ENCODE assay signal across 8 cellular contexts in the genomic region with DNA sequence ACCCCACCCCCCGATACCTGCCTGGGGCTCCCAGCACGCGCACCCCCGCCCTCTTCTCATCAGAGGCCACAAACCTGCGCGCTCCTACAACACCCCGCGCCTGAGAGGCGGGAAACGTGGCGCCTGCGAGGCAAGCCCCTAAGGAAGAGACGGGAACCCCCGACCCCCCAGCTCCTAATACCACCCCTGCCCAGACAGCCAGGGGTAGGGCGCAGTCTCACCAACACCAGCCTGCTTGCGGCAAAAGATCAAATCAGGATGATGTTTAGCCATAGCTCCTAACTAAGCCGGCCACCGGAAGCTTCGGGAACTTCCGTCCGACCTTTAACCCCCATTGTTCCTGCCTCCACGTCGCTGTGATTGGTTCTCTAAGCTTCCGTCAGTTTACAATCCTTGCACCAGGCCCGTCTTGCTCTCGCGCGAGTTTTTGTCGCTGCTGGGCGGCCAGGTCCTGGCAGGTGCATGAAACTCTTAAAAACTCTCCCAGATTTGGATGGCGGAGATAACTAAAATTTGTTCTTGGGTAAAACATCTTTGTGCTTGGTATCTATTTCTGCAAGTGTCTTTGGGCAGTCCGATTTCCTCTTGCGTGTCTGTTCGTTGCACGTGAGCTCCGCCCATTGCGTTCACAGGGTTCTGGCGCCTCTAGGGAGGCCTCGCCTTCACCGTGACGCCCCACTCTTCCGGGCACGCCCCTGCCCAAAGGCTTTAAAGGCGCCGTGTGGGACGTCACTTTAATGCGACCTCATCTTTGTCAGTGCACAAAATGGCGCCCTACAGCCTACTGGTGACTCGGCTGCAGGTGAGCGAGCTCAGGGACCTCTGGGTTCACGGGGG. TPM values are rescaled to one million over a fixed set of nuclear protein-coding genes. Genes with fewer than 3 reads are reported as not detected.
DNase-seq lines count a peak whose midpoint lies in the region; ATAC-seq and TF ChIP-seq lines count a peak whose summit lies in the region.

A gene (plus strand): TSS at position 737 of the 837 bp plus-strand sequence. CDS start 30 bp downstream, at position 767.
A gene with protein sequence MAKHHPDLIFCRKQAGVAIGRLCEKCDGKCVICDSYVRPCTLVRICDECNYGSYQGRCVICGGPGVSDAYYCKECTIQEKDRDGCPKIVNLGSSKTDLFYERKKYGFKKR (minus strand): TSS at position 312 of the 837 bp plus-strand sequence. CDS start 39 bp downstream, at position 273.

- TF ChIP-seq CTCF in WERI-Rb-1 (IDR thresholded peaks at IDR 0.05; ENCODE audit: low read depth, low read length) (no peak), mammary epithelial cell (conservative IDR thresholded peaks at IDR 0.05 in 1 of 2, IDR thresholded peaks at IDR 0.05 in 1 of 2; ENCODE audit: extremely low read depth in 1 of 2, insufficient read depth in 1 of 2, low read depth in 1 of 2, low read length in 2 of 2) (no peak)

- peaks cover 93% of the 10 kb centered on the region for H3K79me2 ChIP-seq in mammary epithelial cell (ENCODE audit: insufficient read depth, low read length)

- peak within 1 kb of the TSS; percentile 90 for H3K4me2 ChIP-seq in mammary epithelial cell (ENCODE audit: insufficient read depth, low read depth, low read length)

- peaks cover 58% of the 10 kb centered on the region for H3K36me3 ChIP-seq in WERI-Rb-1
- peaks cover 22% of the 10 kb centered on the region for H3K36me3 ChIP-seq in mammary epithelial cell (ENCODE audit: insufficient read depth, low read length)
- H3K36me3 ChIP-seq in iPS-20b (ENCODE audit: insufficient read depth, low read depth, low read length): peaks cover 44% of the 10 kb centered on the region

- H3K4me3 ChIP-seq in WERI-Rb-1 (ENCODE audit: low read depth, low read length) (peak within 1 kb of the TSS; percentile 54), mammary epithelial cell (replicated peaks in 1 of 3; ENCODE audit: insufficient read depth in 1 of 3, low read depth in 2 of 3, low read length in 3 of 3) (peak within 1 kb of the TSS; percentile 68 to 82 (median 81)), iPS-20b (ENCODE audit: low read length) (peak within 1 kb of the TSS; percentile 95), skin epidermis (peak within 1 kb of the TSS; percentile 56 to 98 (median 82))

- H3K4me1 ChIP-seq in mammary epithelial cell (ENCODE audit: insufficient read depth, low read length) (peaks cover 17% of the 10 kb centered on the region), iPS-20b (ENCODE audit: insufficient read depth, low read length) (peaks cover 11% of the 10 kb centered on the region; the same call in 1 of the 2 replicates)

- H2AFZ ChIP-seq in mammary epithelial cell (ENCODE audit: low read depth, low read length): peak within 1 kb of the TSS; percentile 86

- H3K9ac ChIP-seq in mammary epithelial cell (ENCODE audit: insufficient read depth, low read length) (peak within 1 kb of the TSS; percentile 93), iPS-20b (ENCODE audit: low read depth, low read length) (peak within 1 kb of the TSS; percentile 99)

- H3K27ac ChIP-seq in WERI-Rb-1 (peak within 1 kb of the TSS; percentile 98), mammary epithelial cell (ENCODE audit: insufficient read depth, low read depth, low read length) (peak within 1 kb of the TSS; percentile 98), iPS-20b (ENCODE audit: low read length) (peak within 1 kb of the TSS; percentile 100), skin epidermis (peak within 1 kb of the TSS; percentile 83 to 99 (median 96))

- 2% methylated on average over 21 of the region's 51 CpGs for WGBS in mammary epithelial cell (ENCODE audit: low coverage, missing lambda C conversion rate)

- BruUV-seq in mammary epithelial cell (replicated peaks; lab: Mats Ljungman, UMichigan): no TSS peak

- no peaks in the 10 kb centered on the region for H3K27me3 ChIP-seq in WERI-Rb-1 (ENCODE audit: insufficient read depth, low read depth, severe bottlenecking)
- no peaks in the 10 kb centered on the region for H3K27me3 ChIP-seq in mammary epithelial cell (ENCODE audit: insufficient read depth, low read length)
- no peaks in the 10 kb centered on the region for H3K27me3 ChIP-seq in iPS-20b (ENCODE audit: insufficient read depth, low read length)

- no peaks in the 10 kb centered on the region for H4K20me1 ChIP-seq in mammary epithelial cell (ENCODE audit: insufficient read depth, low read length)

- ATAC-seq in GM18873 (IDR thresholded peaks at IDR 0.05; ENCODE audit: low FRiP score, unreplicated experiment) (peak; percentile 72), HG03139 (IDR thresholded peaks at IDR 0.05; ENCODE audit: unreplicated experiment) (peak; percentile 80)

- CTCF ChIA-PET in mammary epithelial cell (lab: Charles Lee; ENCODE audit: low non-redundant PET): interaction anchor here (0.6 to 1.2 kb wide), 4 partner anchors 11 to 786 kb away, joined by 3 to 6 read pairs (median 4); no protein-coding TSS in a partner anchor

- dilution Hi-C loops in mammary epithelial cell (cut with HindIII; ENCODE audit: low sequenced_read_pairs): no loop called here

- H3K9me3 ChIP-seq in WERI-Rb-1 (ENCODE audit: severe bottlenecking) (no peaks in the 10 kb centered on the region), mammary epithelial cell (replicated peaks; ENCODE audit: insufficient read depth, low read length) (no peaks in the 10 kb centered on the region), iPS-20b (ENCODE audit: insufficient read depth, low read depth, low read length) (no peaks in the 10 kb centered on the region)

- DNase-seq in ACHN (peak; percentile 95), NCI-H2227 (lab: John Stamatoyannopoulos, UW; ENCODE audit: unreplicated experiment) (peak; percentile 96), WERI-Rb-1 (peak; percentile 97), mammary epithelial cell (peak; percentile 98)

- in situ Hi-C loops in ACHN (cut with HindIII; ENCODE audit: low pct_ligation_motif_present, low pct_unique_long_range_greater_than_20kb, low sequenced_read_pairs) (no loop called here), mammary epithelial cell (cut with MboI; ENCODE audit: low sequenced_read_pairs in 2 of 2) (no loop called here)

- intact Hi-C loops in mammary epithelial cell (cut with micrococcal nuclease): loop anchor here (1.0 to 5.0 kb wide), 3 partner anchors 20 to 49 kb away; no protein-coding TSS in a partner anchor

RNA-seq across cellular contexts. Expression of the first gene that starts in this region (rescaled TPM):
- 10 to 100 TPM; 79.2 to 96.0 TPM for total RNA-seq in mammary epithelial cell
- 61.5 TPM for polyA plus RNA-seq in mammary epithelial cell
- 85.0 TPM for polyA minus RNA-seq in mammary epithelial cell

RNA-seq across cellular contexts. Expression of the second gene that starts in this region (rescaled TPM):
- total RNA-seq in mammary epithelial cell: 10 to 100 TPM; 32.2 to 54.3 TPM
- 73.3 TPM for polyA plus RNA-seq in mammary epithelial cell
- 22.1 TPM for polyA minus RNA-seq in mammary epithelial cell

Comparison
In these comparisons a context has a peak if more than half of its experiments do, and no peak if none do; other contexts are left out.
1. Peak in every context shown above with its lines: DNase-seq, ATAC-seq, H3K4me3 ChIP-seq and H3K27ac ChIP-seq.